8 cellular contexts compared by ENCODE assay signal in the genomic region with DNA sequence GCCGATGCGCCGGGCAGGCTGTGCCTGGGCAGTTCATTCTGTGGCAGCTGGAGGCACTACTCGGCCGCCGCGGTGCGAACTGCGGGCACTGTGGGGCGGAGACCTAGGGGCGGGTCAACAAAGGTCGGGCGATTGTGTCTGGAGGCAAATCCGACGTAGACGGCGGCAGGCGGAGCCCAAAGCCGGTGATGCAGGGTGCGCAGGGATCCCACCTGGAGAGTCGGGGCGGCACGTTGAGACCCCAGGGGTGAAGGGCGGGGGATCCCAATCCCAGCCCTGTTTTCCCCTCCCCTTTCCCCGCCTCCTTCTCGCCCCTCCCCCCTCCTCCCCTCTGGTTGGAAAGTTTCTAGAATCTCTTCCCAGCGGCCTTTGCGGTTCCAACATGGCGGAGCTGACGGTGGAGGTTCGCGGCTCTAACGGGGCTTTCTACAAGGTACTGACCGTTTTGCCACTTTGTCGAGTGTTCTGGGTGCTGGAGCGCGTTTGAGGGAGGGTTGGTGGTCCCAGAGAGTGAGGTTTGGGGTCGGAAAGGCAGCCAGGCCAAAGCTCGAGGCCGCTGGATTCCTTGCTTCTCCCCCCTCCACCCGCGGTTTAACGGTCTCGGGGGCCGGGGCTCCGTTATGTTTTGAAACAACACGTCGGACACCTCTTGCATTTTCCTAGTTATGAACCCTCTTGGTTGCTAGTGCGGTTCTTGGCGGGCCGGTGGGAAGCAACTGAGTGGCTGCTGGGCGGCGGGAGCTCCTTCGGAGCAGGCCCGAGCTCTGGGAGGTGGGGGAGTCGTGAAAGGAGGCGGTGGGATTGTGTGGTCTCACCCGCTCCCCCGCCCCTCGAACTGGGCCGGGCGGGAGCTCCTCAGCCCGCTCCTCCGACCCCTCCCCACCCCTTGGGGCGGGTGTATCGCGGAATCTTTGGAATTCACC. TPM values are rescaled to one million over a fixed set of nuclear protein-coding genes. Genes with fewer than 3 reads are reported as not detected.
DNase-seq lines count a peak whose midpoint lies in the region; ATAC-seq and TF ChIP-seq lines count a peak whose summit lies in the region.

FXR1 (plus strand) TSS at position 367 of the 923 bp plus-strand sequence; CDS start at position 383, 16 bp downstream.

- H3K14ac ChIP-seq in IMR-90 (replicated peaks; ENCODE audit: low read depth, low read length), result peak within 1 kb of the TSS; percentile 97

- H3K4me1 ChIP-seq in IMR-90 (ENCODE audit: control insufficient read depth, insufficient read depth, low read length) (no peaks in the 10 kb centered on the region), OCI-LY7 (ENCODE audit: insufficient read depth, low read length, poor library complexity, severe bottlenecking) (peaks cover 24% of the 10 kb centered on the region)

- H3K9me3 ChIP-seq in IMR-90 (ENCODE audit: control insufficient read depth, insufficient read depth, low read length), result no peaks in the 10 kb centered on the region
- no peaks in the 10 kb centered on the region for H3K9me3 ChIP-seq in OCI-LY7 (ENCODE audit: low read length)

- DNase-seq in DMS153 (lab: John Stamatoyannopoulos, UW) (peak; percentile 84), IMR-90 (peak; percentile 69), OCI-LY7 (ENCODE audit: low spot score) (peak; percentile 96), activated T-cell treated with anti-CD3 and anti-CD28 coated beads for 24 hours (ENCODE audit: low read depth) (peak; percentile 86), epithelial cell of prostate (ENCODE audit: low read depth, low spot score) (peak; percentile 36), mucosa of gallbladder (ENCODE audit: low spot score) (peak; percentile 88)
- DNase-seq in stimulated activated CD8-positive, alpha-beta memory T cell treated with anti-CD3 and anti-CD28 coated beads, Interleukin-4, amount 100 ng/mL, for 48 hours, result peak; percentile 93

- POLR2A ChIA-PET in IMR-90 (lab: Charles Lee; ENCODE audit: unreplicated experiment), result interaction anchor here (0.5 kb wide), 1 partner anchor 1314 kb away, joined by 5 read pairs; no protein-coding TSS in a partner anchor
- POLR2A ChIA-PET in OCI-LY7 (lab: Charles Lee), result interaction anchor here (0.6 to 1.8 kb wide), 13 partner anchors 10 to 78 kb away, joined by 3 to 11 read pairs (median 4); partner anchors contain the start of gene DNAJC19

- no peaks in the 10 kb centered on the region; a peak in 1 of 4 replicates for H3K79me1 ChIP-seq in IMR-90 (ENCODE audit: low read depth in 1 of 2, low read length in 2 of 2)

- peaks cover 36% of the 10 kb centered on the region for H4K20me1 ChIP-seq in IMR-90 (ENCODE audit: insufficient read depth, low read length)
- H4K20me1 ChIP-seq in OCI-LY7 (ENCODE audit: insufficient read depth, low read length), result peaks cover 33% of the 10 kb centered on the region

- H3K9me2 ChIP-seq in OCI-LY7 (ENCODE audit: insufficient read depth, low read length), result no peaks in the 10 kb centered on the region

- in situ Hi-C loops in IMR-90 (cut with MboI; ENCODE audit: low sequenced_read_pairs), result no loop called here

- WGBS in IMR-90 (ENCODE audit: extremely low coverage in 2 of 2, insufficient read length in 1 of 2), 2 experiments, result 0% methylated on average over 1 of the region's 67 CpGs; no CpG with 5 or more reads in 1 of the 2 experiments

- no peaks in the 10 kb centered on the region for H3K9me1 ChIP-seq in IMR-90 (ENCODE audit: insufficient read depth, low read length)

- dilution Hi-C loops in IMR-90 (cut with HindIII; ENCODE audit: low sequenced_read_pairs, unreplicated experiment), result no loop called here

- peaks cover 56% of the 10 kb centered on the region for H3K79me2 ChIP-seq in OCI-LY7 (ENCODE audit: insufficient read depth, low read depth, low read length)

- H3K27me3 ChIP-seq in IMR-90 (ENCODE audit: control insufficient read depth, insufficient read depth, low read length), result no peaks in the 10 kb centered on the region

- peak within 1 kb of the TSS; percentile 99 for H3K9ac ChIP-seq in IMR-90 (ENCODE audit: low read depth, low read length)

- H3K27ac ChIP-seq in IMR-90 (ENCODE audit: insufficient read depth, low read length) (peak within 1 kb of the TSS; percentile 99), OCI-LY7 (ENCODE audit: low read depth, low read length, poor library complexity, severe bottlenecking) (peak within 1 kb of the TSS; percentile 82), epithelial cell of prostate (peak within 1 kb of the TSS; percentile 67)

- H2BK120ac ChIP-seq in IMR-90 (ENCODE audit: low read depth, low read length), result peak within 1 kb of the TSS; percentile 86

- H2AK5ac ChIP-seq in IMR-90 (ENCODE audit: low read depth, low read length), result peak within 1 kb of the TSS; percentile 74

- peak within 1 kb of the TSS; percentile 96 for H2AFZ ChIP-seq in IMR-90 (replicated peaks; ENCODE audit: low read length, poor library complexity)
- peak within 1 kb of the TSS; percentile 99 for H2AFZ ChIP-seq in OCI-LY7 (ENCODE audit: low read length)

- H3K4me2 ChIP-seq in IMR-90 (ENCODE audit: low read depth, low read length) (peak within 1 kb of the TSS; percentile 89), OCI-LY7 (ENCODE audit: low read length) (peak within 1 kb of the TSS; percentile 92)

- H3K36me3 ChIP-seq in IMR-90 (ENCODE audit: control insufficient read depth, insufficient read depth, low read length) (peaks cover 4% of the 10 kb centered on the region; the same call in 1 of the 2 replicates), OCI-LY7 (ENCODE audit: insufficient read depth, low read length) (peaks cover 38% of the 10 kb centered on the region)

- peak within 1 kb of the TSS; percentile 97 for H2AK9ac ChIP-seq in IMR-90 (replicated peaks; ENCODE audit: low read depth, low read length, poor library complexity)

- peak within 1 kb of the TSS; percentile 98 for H3K23ac ChIP-seq in IMR-90 (ENCODE audit: low read depth, low read length)

- intact Hi-C loops in IMR-90 (cut with micrococcal nuclease) (loop anchor here (2.0 kb wide), 1 partner anchor 14 kb away; no protein-coding TSS in a partner anchor), OCI-LY7 (cut with micrococcal nuclease; ENCODE audit: unreplicated experiment) (loop anchor here (1.0 to 10.0 kb wide), 4 partner anchors 77 to 1882 kb away; partner anchors contain the start of genes ATP11B, DNAJC19 and TTC14)

- TF ChIP-seq CTCF in IMR-90 (conservative IDR thresholded peaks at IDR 0.05; ENCODE audit: low read depth, low read length), result peak; percentile 57
- peak; percentile 72 for TF ChIP-seq CTCF in OCI-LY7 (conservative IDR thresholded peaks at IDR 0.05; ENCODE audit: low read length)

- H3K4me3 ChIP-seq in IMR-90 (ENCODE audit: insufficient read depth, low read depth, low read length), result peak within 1 kb of the TSS; percentile 99
- H3K4me3 ChIP-seq in OCI-LY7 (ENCODE audit: low read depth, low read length, poor library complexity, severe bottlenecking), result peak within 1 kb of the TSS; percentile 98

- H3K18ac ChIP-seq in IMR-90 (ENCODE audit: low read depth, low read length), result peak within 1 kb of the TSS; percentile 94

- peak; percentile 37 for TF ChIP-seq RAD21 in IMR-90 (IDR thresholded peaks at IDR 0.05; ENCODE audit: low read length)

- H3K56ac ChIP-seq in IMR-90 (ENCODE audit: extremely low read depth, insufficient read depth, low read length), result peak within 1 kb of the TSS; percentile 76

- peak within 1 kb of the TSS; percentile 93 for H3K4ac ChIP-seq in IMR-90 (ENCODE audit: low read depth, low read length)

- CTCF ChIA-PET in IMR-90 (lab: Yijun Ruan, JAX), result interaction anchor here (0.6 to 1.7 kb wide), 5 partner anchors 11 to 59 kb away, joined by 3 to 8 read pairs (median 3); no protein-coding TSS in a partner anchor
- CTCF ChIA-PET in OCI-LY7 (lab: Charles Lee; ENCODE audit: unreplicated experiment), result interaction anchor here (1.0 kb wide), 1 partner anchor 76 kb away, joined by 3 read pairs; no protein-coding TSS in a partner anchor

- ATAC-seq in GM21528 (IDR thresholded peaks at IDR 0.05; ENCODE audit: low FRiP score, unreplicated experiment), result peak; percentile 99
- peak; percentile 98 for ATAC-seq in IMR-90 (ENCODE audit: low read depth)

- peak within 1 kb of the TSS; percentile 51; the same call in 1 of the 2 replicates for H4K91ac ChIP-seq in IMR-90 (ENCODE audit: insufficient read depth, low read depth, low read length)

- TF ChIP-seq POLR2A in IMR-90 (IDR thresholded peaks at IDR 0.05; ENCODE audit: low read depth, low read length), result peak; percentile 94

- peak within 1 kb of the TSS; percentile 93 for H4K5ac ChIP-seq in IMR-90 (ENCODE audit: low read depth, low read length)

- no peak within 1 kb of the TSS; the same call in 2 of the 3 replicates for H2BK15ac ChIP-seq in IMR-90 (ENCODE audit: low read depth, low read length)

- BruUV-seq in IMR-90 (replicated peaks; lab: Mats Ljungman, UMichigan) (no TSS peak), OCI-LY7 (replicated peaks; lab: Mats Ljungman, UMichigan) (no TSS peak)

- H2BK5ac ChIP-seq in IMR-90 (ENCODE audit: low read depth, low read length, poor library complexity, severe bottlenecking), result peak within 1 kb of the TSS; percentile 90

- no peak within 1 kb of the TSS for H2BK20ac ChIP-seq in IMR-90 (ENCODE audit: low read depth, low read length)

- H4K8ac ChIP-seq in IMR-90 (ENCODE audit: low read depth in 2 of 2, low read length in 2 of 2), result peak within 1 kb of the TSS; percentile 72 to 91

TF ChIP-seq in IMR-90, 13 proteins besides CTCF, POLR2A, EP300 and RAD21:
- TF ChIP-seq RFX5 (IDR thresholded peaks at IDR 0.05; ENCODE audit: low read depth, low read length) (no peak), MXI1 (IDR thresholded peaks at IDR 0.05; ENCODE audit: borderline replicate concordance, low read depth, low read length) (0 out of 2 replicates have a peak, but pooled peaks have one; percentile 16), MAZ (IDR thresholded peaks at IDR 0.05; ENCODE audit: borderline replicate concordance, low read depth, low read length) (peak; percentile 69; the same call in 1 of the 2 replicates), SMC3 (IDR thresholded peaks at IDR 0.05; ENCODE audit: low read depth, low read length) (0 out of 2 replicates have a peak, but pooled peaks have one; percentile 10), CEBPB (IDR thresholded peaks at IDR 0.05; ENCODE audit: low read depth, low read length) (no peak), MAFK (IDR thresholded peaks at IDR 0.05; ENCODE audit: low read depth, low read length) (no peak), CHD1 (IDR thresholded peaks at IDR 0.05; ENCODE audit: low read depth, low read length) (peak; percentile 46; the same call in 1 of the 2 replicates)
TF ChIP-seq in IMR-90: peak in this region for 4.

RNA-seq across cellular contexts. Expression of gene FXR1, which starts in this region (rescaled TPM):
- total RNA-seq in IMR-90 (2012; rRNA removed), result 182 and 242 TPM in 2 replicates
- 95.8 and 110 TPM in 2 replicates for polyA plus RNA-seq in IMR-90 (2012; rRNA removed)
- polyA plus RNA-seq in IMR-90 (2012; cell fraction: cytosol; rRNA removed), result 31.1 and 46.4 TPM in 2 replicates
- 17.1 and 85.2 TPM in 2 replicates for polyA plus RNA-seq in IMR-90 (2012; cell fraction: nucleus; rRNA removed; ENCODE audit: low replicate concordance)
- total RNA-seq in OCI-LY7 (2014; rRNA removed; shearing (Covaris generic)), result 90.6 and 142 TPM in 2 replicates
- 161 and 182 TPM in 2 replicates for total RNA-seq in OCI-LY7 (2022)
- 117 TPM for total RNA-seq in mucosa of gallbladder

Comparison
In these comparisons a context has a peak if more than half of its experiments do, and no peak if none do; other contexts are left out.
1. Peak in every context shown above with its lines: DNase-seq, ATAC-seq, H3K4me3 ChIP-seq and H3K27ac ChIP-seq.
2. DNase-seq: peak in every context shown above with its lines; median percentile 96 in OCI-LY7; 93 in stimulated activated CD8-positive, alpha-beta memory T cell treated with anti-CD3 and anti-CD28 coated beads, Interleukin-4, amount 100 ng/mL, for 48 hours; 88 in mucosa of gallbladder; 86 in activated T-cell treated with anti-CD3 and anti-CD28 coated beads for 24 hours; 84 in DMS153; 69 in IMR-90; 36 in epithelial cell of prostate.